ENCODE assay signal across 26 cellular contexts in genomic region chr6:12720310-12720709, GRCh38.
"Had no signal": no experiment of that assay in that cellular context is flagged by ENCODE, and none has a peak within 500 bp of the region (broad histone marks: within the 10 kb centered on the region; RNA-seq: fewer than 3 reads in every experiment).

No MANE protein-coding gene starts in this region.

- H3K27ac Mint-ChIP-seq: activated B cell treated with CpG ODN at 0.5 μM for 24 hours; activated CD4-positive, alpha-beta T cell treated with anti-CD3 and anti-CD28 coated beads, Interleukin-2, amount 10 ng/mL, durations not matched to agents 24 days and 14 days; activated CD8-positive, alpha-beta memory T cell treated with anti-CD3 and anti-CD28 coated beads, Interleukin-2, amount 10 ng/mL, durations not matched to agents 7 days and 5 days; activated naive CD4-positive, alpha-beta T cell treated with anti-CD3 and anti-CD28 coated beads, Interleukin-2, amount 50 U/mL, for 72 hours; activated naive CD8-positive, alpha-beta T cell treated with anti-CD3 and anti-CD28 coated beads, Interleukin-2, amount 50 U/mL, for 24 hours; activated T-cell treated with anti-CD3 and anti-CD28 coated beads, Interleukin-2, amount 50 U/mL, for 24 hours; activated T-helper 1 cell treated with anti-CD3 and anti-CD28 coated beads, Interleukin-12 subunit alpha, Interleukin-12 subunit beta, Interleukin-2, Interleukin-4 antibody, amounts not matched to agents 30 ng/mL and 10 ng/mL and 1 ng/mL, durations not matched to agents 14 hours and 24 hours and 36 hours; T-helper 17 cell had no signal

- H3K4me3 ChIP-seq: ascending aorta, body of pancreas had no signal

- ATAC-seq: activated CD8-positive, alpha-beta memory T cell treated with anti-CD3 and anti-CD28 coated beads, Interleukin-2, amount 10 ng/mL, durations not matched to agents 7 days and 5 days; activated naive CD4-positive, alpha-beta T cell treated with anti-CD3 and anti-CD28 coated beads, Interleukin-2, amount 50 U/mL, for 72 hours; activated naive CD8-positive, alpha-beta T cell treated with anti-CD3 and anti-CD28 coated beads, Interleukin-2, amount 50 U/mL, for 24 hours; body of pancreas; T-helper 17 cell had no signal

- H3K27me3 Mint-ChIP-seq: activated CD8-positive, alpha-beta memory T cell treated with anti-CD3 and anti-CD28 coated beads, Interleukin-2, amount 10 ng/mL, durations not matched to agents 7 days and 5 days had no signal

- H3K9me3 ChIP-seq: ascending aorta, body of pancreas had no signal

- H3K9me3 Mint-ChIP-seq: activated B cell treated with CpG ODN at 0.5 μM for 24 hours; activated CD4-positive, alpha-beta T cell treated with anti-CD3 and anti-CD28 coated beads, Interleukin-2, amount 10 ng/mL, durations not matched to agents 24 days and 14 days; activated naive CD8-positive, alpha-beta T cell treated with anti-CD3 and anti-CD28 coated beads, Interleukin-2, amount 50 U/mL, for 24 hours; activated T-cell treated with anti-CD3 and anti-CD28 coated beads, Interleukin-2, amount 50 U/mL, for 24 hours; activated T-helper 1 cell treated with anti-CD3 and anti-CD28 coated beads, Interleukin-12 subunit alpha, Interleukin-12 subunit beta, Interleukin-2, Interleukin-4 antibody, amounts not matched to agents 30 ng/mL and 10 ng/mL and 1 ng/mL, durations not matched to agents 14 hours and 24 hours and 36 hours had no signal

- H3K36me3 ChIP-seq: ascending aorta had no signal

- H3K27me3 ChIP-seq: ascending aorta, body of pancreas had no signal

- H3K27ac ChIP-seq: ascending aorta, body of pancreas had no signal

- H3K4me1 ChIP-seq: ascending aorta, body of pancreas had no signal

- H3K4me3 Mint-ChIP-seq: activated B cell treated with CpG ODN at 0.5 μM for 24 hours; activated CD4-positive, alpha-beta T cell treated with anti-CD3 and anti-CD28 coated beads, Interleukin-2, amount 10 ng/mL, durations not matched to agents 24 days and 14 days; activated CD8-positive, alpha-beta memory T cell treated with anti-CD3 and anti-CD28 coated beads, Interleukin-2, amount 10 ng/mL, durations not matched to agents 7 days and 5 days; activated naive CD8-positive, alpha-beta T cell treated with anti-CD3 and anti-CD28 coated beads, Interleukin-2, amount 50 U/mL, for 24 hours; activated T-cell treated with anti-CD3 and anti-CD28 coated beads, Interleukin-2, amount 50 U/mL, for 24 hours; activated T-helper 1 cell treated with anti-CD3 and anti-CD28 coated beads, Interleukin-12 subunit alpha, Interleukin-12 subunit beta, Interleukin-2, Interleukin-4 antibody, amounts not matched to agents 30 ng/mL and 10 ng/mL and 1 ng/mL, durations not matched to agents 14 hours and 24 hours and 36 hours; T-helper 17 cell had no signal

- H3K36me3 Mint-ChIP-seq: activated CD8-positive, alpha-beta memory T cell treated with anti-CD3 and anti-CD28 coated beads, Interleukin-2, amount 10 ng/mL, durations not matched to agents 7 days and 5 days; activated naive CD4-positive, alpha-beta T cell treated with anti-CD3 and anti-CD28 coated beads, Interleukin-2, amount 50 U/mL, for 72 hours had no signal

- DNase-seq: activated B cell treated with CpG ODN at 0.5 μM for 24 hours; activated CD4-positive, alpha-beta T cell treated with anti-CD3 and anti-CD28 coated beads for 1 hour; activated CD4-positive, alpha-beta T cell treated with anti-CD3 and anti-CD28 coated beads, Interleukin-2, amount 10 ng/mL, durations not matched to agents 24 days and 14 days; activated CD4-positive, alpha-beta T cell treated with anti-CD3 and anti-CD28 coated beads, Interleukin-2, amount 50 U/mL, for 48 hours; activated CD8-positive, alpha-beta memory T cell treated with anti-CD3 and anti-CD28 coated beads, Interleukin-2, amount 10 ng/mL, durations not matched to agents 7 days and 5 days; activated effector memory CD4-positive, alpha-beta T cell treated with Interleukin-2 at 50 U/mL for 16 hours; activated naive CD4-positive, alpha-beta T cell treated with Interleukin-2 at 50 U/mL for 16 hours; activated naive CD8-positive, alpha-beta T cell treated with anti-CD3 and anti-CD28 coated beads, Interleukin-2, amount 50 U/mL, for 24 hours; activated T-cell treated with anti-CD3 and anti-CD28 coated beads, Interleukin-2, amount 50 U/mL, for 24 hours; amniotic stem cell; body of pancreas; KG1; NCI-H1092; NCI-H1417; NCI-H1930; NCI-H2171; NCI-H2227 treated with DMSO at 0.1 percent for 48 hours; NCI-H446 treated with DMSO at 0.1 percent for 48 hours; NCI-H524 treated with DMSO at 0.1 percent for 48 hours; NCI-H748 treated with DMSO at 0.1 percent for 48 hours; SIG-M5; T-helper 17 cell; T-helper 9 cell had no signal

- H3K4me1 Mint-ChIP-seq: activated B cell treated with CpG ODN at 0.5 μM for 24 hours; activated CD4-positive, alpha-beta T cell treated with anti-CD3 and anti-CD28 coated beads, Interleukin-2, amount 10 ng/mL, durations not matched to agents 24 days and 14 days; activated CD8-positive, alpha-beta memory T cell treated with anti-CD3 and anti-CD28 coated beads, Interleukin-2, amount 10 ng/mL, durations not matched to agents 7 days and 5 days; activated naive CD8-positive, alpha-beta T cell treated with anti-CD3 and anti-CD28 coated beads, Interleukin-2, amount 50 U/mL, for 24 hours; T-helper 17 cell had no signal
